ENCODE assay signal across 9 cellular contexts in genomic region chr5:4295663-4296339, GRCh38.
A peak's percentile ranks its signal among the peaks of the same experiment; 100 is the strongest.
DNase-seq lines count a peak whose midpoint lies in the region; ATAC-seq and TF ChIP-seq lines count a peak whose summit lies in the region.
"Had no signal": no experiment of that assay in that cellular context is flagged by ENCODE, and none has a peak within 500 bp of the region (broad histone marks: within the 10 kb centered on the region; RNA-seq: fewer than 3 reads in every experiment).

No MANE protein-coding gene starts in this region.

- H3K4me3 Mint-ChIP-seq in activated T-helper 1 cell treated with anti-CD3 and anti-CD28 coated beads, Interleukin-12 subunit alpha, Interleukin-12 subunit beta, Interleukin-2, Interleukin-4 antibody, amounts not matched to agents 30 ng/mL and 10 ng/mL and 1 ng/mL, durations not matched to agents 14 hours and 24 hours and 36 hours = no peak overlapping the region

- ATAC-seq in Panc1 (no peak), left ventricle myocardium superior (peak; percentile 42), sciatic nerve (peak; percentile 75), GM21367 (IDR thresholded peaks at IDR 0.05; ENCODE audit: unreplicated experiment) (no peak)

- H3K4me3 ChIP-seq in KMS-11 (IDR thresholded peaks at IDR 0.05; ENCODE audit: insufficient read depth, low read depth, low read length) (no peak overlapping the region), Panc1 (ENCODE audit: low read depth in 2 of 2, low read length in 2 of 2) (no peak overlapping the region)
- H3K4me3 ChIP-seq: SJSA1 had no signal

- in situ Hi-C loops in Panc1 (cut with HindIII; ENCODE audit: low pct_unique_long_range_greater_than_20kb, low sequenced_read_pairs) = no loop called here

- POLR2A ChIA-PET in Panc1 (lab: Charles Lee) = interaction anchor here (0.6 kb wide), 1 partner anchor 1617 kb away, joined by 3 read pairs; no protein-coding TSS in a partner anchor

- no peaks in the 10 kb centered on the region for H3K4me1 ChIP-seq in KMS-11 (ENCODE audit: low read depth, poor library complexity, severe bottlenecking)
- H3K4me1 ChIP-seq in Panc1 (ENCODE audit: control insufficient read depth, insufficient read depth, low read length) = no peaks in the 10 kb centered on the region
- H3K4me1 ChIP-seq: SJSA1 had no signal

- no peak overlapping the region for H2AFZ ChIP-seq in KMS-11 (ENCODE audit: low read depth)

- DNase-seq in Panc1 (ENCODE audit: low read depth, low spot score) = no peak
- peak; percentile 39 for DNase-seq in left ventricle myocardium superior
- no peak for DNase-seq in sciatic nerve (ENCODE audit: low spot score)
- DNase-seq in activated T-helper 1 cell treated with anti-CD3 and anti-CD28 coated beads, Interleukin-12 subunit alpha, Interleukin-12 subunit beta, Interleukin-2, Interleukin-4 antibody, amounts not matched to agents 30 ng/mL and 10 ng/mL and 1 ng/mL, durations not matched to agents 14 hours and 24 hours and 36 hours (ENCODE audit: low spot score) = no peak
- no peak for DNase-seq in HuH-7 (ENCODE audit: low spot score)
- DNase-seq in COLO668 (lab: John Stamatoyannopoulos, UW; ENCODE audit: unreplicated experiment) = no peak

- no peaks in the 10 kb centered on the region for H3K4me1 Mint-ChIP-seq in activated T-helper 1 cell treated with anti-CD3 and anti-CD28 coated beads, Interleukin-12 subunit alpha, Interleukin-12 subunit beta, Interleukin-2, Interleukin-4 antibody, amounts not matched to agents 30 ng/mL and 10 ng/mL and 1 ng/mL, durations not matched to agents 14 hours and 24 hours and 36 hours (ENCODE audit: low read depth)

- intact Hi-C loops in Panc1 (cut with micrococcal nuclease; ENCODE audit: unreplicated experiment) (no loop called here), left ventricle myocardium superior (cut with micrococcal nuclease) (no loop called here), sciatic nerve (cut with DNase I) (no loop called here)
- intact Hi-C loops in activated T-helper 1 cell treated with anti-CD3 and anti-CD28 coated beads, Interleukin-12 subunit alpha, Interleukin-12 subunit beta, Interleukin-2, Interleukin-4 antibody, amounts not matched to agents 30 ng/mL and 10 ng/mL and 1 ng/mL, durations not matched to agents 14 hours and 24 hours and 36 hours (cut with micrococcal nuclease) = no loop called here

- peaks cover 9% of the 10 kb centered on the region for H3K9me3 Mint-ChIP-seq in activated T-helper 1 cell treated with anti-CD3 and anti-CD28 coated beads, Interleukin-12 subunit alpha, Interleukin-12 subunit beta, Interleukin-2, Interleukin-4 antibody, amounts not matched to agents 30 ng/mL and 10 ng/mL and 1 ng/mL, durations not matched to agents 14 hours and 24 hours and 36 hours

- H3K4me2 ChIP-seq in KMS-11 = no peak overlapping the region

- H3K36me3 Mint-ChIP-seq in activated T-helper 1 cell treated with anti-CD3 and anti-CD28 coated beads, Interleukin-12 subunit alpha, Interleukin-12 subunit beta, Interleukin-2, Interleukin-4 antibody, amounts not matched to agents 30 ng/mL and 10 ng/mL and 1 ng/mL, durations not matched to agents 14 hours and 24 hours and 36 hours (ENCODE audit: low read depth) = no peaks in the 10 kb centered on the region

- no TSS peak for BruUV-seq in Panc1 (replicated peaks; lab: Mats Ljungman, UMichigan)

- CTCF ChIA-PET in Panc1 (lab: Charles Lee) = interaction anchor here (0.6 kb wide), 1 partner anchor 1020 kb away, joined by 5 read pairs; no protein-coding TSS in a partner anchor

- no peaks in the 10 kb centered on the region for H3K9me3 ChIP-seq in Panc1 (ENCODE audit: control insufficient read depth, insufficient read depth, low read depth, low read length)

- TF ChIP-seq CTCF in KMS-11 (conservative IDR thresholded peaks at IDR 0.05; ENCODE audit: low read depth, low read length) = peak; percentile 47; the same call in 1 of the 2 replicates
- peak; percentile 45; the same call in 1 of the 2 replicates for TF ChIP-seq CTCF in Panc1 (IDR thresholded peaks at IDR 0.05)

- no peaks in the 10 kb centered on the region for H3K27me3 ChIP-seq in KMS-11 (ENCODE audit: insufficient read depth, low read depth)
- no peaks in the 10 kb centered on the region for H3K27me3 ChIP-seq in Panc1 (ENCODE audit: control insufficient read depth, insufficient read depth, low read length)
- H3K27me3 ChIP-seq: SJSA1 had no signal

- no peak overlapping the region for H3K9ac ChIP-seq in KMS-11

- H3K79me2 ChIP-seq in KMS-11 (ENCODE audit: insufficient read depth, low read depth) = no peaks in the 10 kb centered on the region

- no peaks in the 10 kb centered on the region for H3K27me3 Mint-ChIP-seq in activated T-helper 1 cell treated with anti-CD3 and anti-CD28 coated beads, Interleukin-12 subunit alpha, Interleukin-12 subunit beta, Interleukin-2, Interleukin-4 antibody, amounts not matched to agents 30 ng/mL and 10 ng/mL and 1 ng/mL, durations not matched to agents 14 hours and 24 hours and 36 hours (ENCODE audit: insufficient read depth)

- no peak overlapping the region for H3K27ac ChIP-seq in KMS-11
- no peak overlapping the region for H3K27ac ChIP-seq in Panc1 (ENCODE audit: low read length)
- H3K27ac ChIP-seq: SJSA1 had no signal

- H3K36me3 ChIP-seq in KMS-11 (ENCODE audit: insufficient read depth) (no peaks in the 10 kb centered on the region), Panc1 (ENCODE audit: control insufficient read depth, insufficient read depth, low read length) (no peaks in the 10 kb centered on the region)
- H3K36me3 ChIP-seq: SJSA1 had no signal

- no peaks in the 10 kb centered on the region for H4K20me1 ChIP-seq in KMS-11 (ENCODE audit: insufficient read depth)

- no peak overlapping the region for H3K27ac Mint-ChIP-seq in activated T-helper 1 cell treated with anti-CD3 and anti-CD28 coated beads, Interleukin-12 subunit alpha, Interleukin-12 subunit beta, Interleukin-2, Interleukin-4 antibody, amounts not matched to agents 30 ng/mL and 10 ng/mL and 1 ng/mL, durations not matched to agents 14 hours and 24 hours and 36 hours

Comparison
In these comparisons a context has a peak if more than half of its experiments do, and no peak if none do; other contexts are left out.
1. ATAC-seq: peak in left ventricle myocardium superior (single experiment) and sciatic nerve (single experiment); none in Panc1 (single experiment) and GM21367 (single experiment).